ENCODE assay signal across 28 cellular contexts in genomic region chr11:93072236-93072635, GRCh38.
"Had no signal": no experiment of that assay in that cellular context is flagged by ENCODE, and none has a peak within 500 bp of the region (broad histone marks: within the 10 kb centered on the region; RNA-seq: fewer than 3 reads in every experiment).

No MANE protein-coding gene starts in this region.

- H3K4me3 ChIP-seq: adrenal gland, ascending aorta, dorsolateral prefrontal cortex, esophagus squamous epithelium, gastroesophageal sphincter, mucosa of descending colon, spleen, thyroid gland, upper lobe of right lung had no signal

- H3K4me1 ChIP-seq: adrenal gland, ascending aorta, esophagus squamous epithelium, gastroesophageal sphincter, spleen, upper lobe of right lung had no signal

- H3K27me3 ChIP-seq: adrenal gland, ascending aorta, gastroesophageal sphincter, thyroid gland, upper lobe of right lung had no signal

- ATAC-seq: activated T-cell treated with anti-CD3 and anti-CD28 coated beads, Interleukin-2, amount 50 U/mL, for 4 hours; effector memory CD8-positive, alpha-beta T cell; gastroesophageal sphincter; T-helper 17 cell; upper lobe of right lung had no signal

- H3K4me3 Mint-ChIP-seq: activated naive CD8-positive, alpha-beta T cell; activated T-cell treated with anti-CD3 and anti-CD28 coated beads, Interleukin-2, amount 50 U/mL, for 4 hours; effector memory CD8-positive, alpha-beta T cell; memory B cell; T-helper 17 cell had no signal

- DNase-seq: activated CD4-positive, alpha-beta T cell treated with anti-CD3 and anti-CD28 coated beads for 4 hours; activated CD4-positive, alpha-beta T cell treated with anti-CD3 and anti-CD28 coated beads, Interleukin-2, amount 50 U/mL, for 48 hours; activated CD4-positive, CD25-positive, alpha-beta regulatory T cell; activated CD8-positive, alpha-beta memory T cell treated with anti-CD3 and anti-CD28 coated beads, Interleukin-2, amount 50 U/mL, for 48 hours; activated naive CD4-positive, alpha-beta T cell; activated T-cell treated with anti-CD3 and anti-CD28 coated beads, Interleukin-2, amount 50 U/mL, for 4 hours; adrenal gland; central memory CD4-positive, alpha-beta T cell; dorsolateral prefrontal cortex; effector memory CD8-positive, alpha-beta T cell; esophagus squamous epithelium; head of caudate nucleus; hypothalamus; islet precursor cell; left colon; mucosa of descending colon; spleen; stimulated activated CD4-positive, alpha-beta T cell treated with anti-CD3 and anti-CD28 coated beads, Interleukin-4, amount 100 ng/mL, for 1 hour; stimulated activated naive CD4-positive, alpha-beta T cell; SW 1271; T-helper 17 cell; thyroid gland; upper lobe of right lung had no signal

- H3K4me1 Mint-ChIP-seq: memory B cell, T-helper 17 cell had no signal

- H3K9me3 ChIP-seq: adrenal gland, ascending aorta, esophagus squamous epithelium, gastroesophageal sphincter, mucosa of descending colon, spleen, thyroid gland, upper lobe of right lung had no signal

- H3K36me3 Mint-ChIP-seq: activated naive CD8-positive, alpha-beta T cell; memory B cell had no signal

- H3K27ac Mint-ChIP-seq: activated naive CD8-positive, alpha-beta T cell; activated T-helper 2 cell treated with anti-CD3 and anti-CD28 coated beads, Interferon-gamma antibody, Interleukin-2, Interleukin-4, amounts not matched to agents 10 μg/mL and 5 μg/mL and 100 μg/mL, durations not matched to agents 14 hours and 24 hours and 36 hours; effector memory CD8-positive, alpha-beta T cell; memory B cell; T-helper 17 cell had no signal

- H3K27ac ChIP-seq: adrenal gland, ascending aorta, dorsolateral prefrontal cortex, esophagus squamous epithelium, gastroesophageal sphincter, spleen, thyroid gland, upper lobe of right lung had no signal

- H3K9me3 Mint-ChIP-seq: activated T-cell treated with anti-CD3 and anti-CD28 coated beads, Interleukin-2, amount 50 U/mL, for 4 hours; activated T-helper 2 cell treated with anti-CD3 and anti-CD28 coated beads, Interferon-gamma antibody, Interleukin-2, Interleukin-4, amounts not matched to agents 10 μg/mL and 5 μg/mL and 100 μg/mL, durations not matched to agents 14 hours and 24 hours and 36 hours had no signal

- H3K36me3 ChIP-seq: adrenal gland, ascending aorta, esophagus squamous epithelium, gastroesophageal sphincter, spleen, thyroid gland, upper lobe of right lung had no signal
